In the genomic region with DNA sequence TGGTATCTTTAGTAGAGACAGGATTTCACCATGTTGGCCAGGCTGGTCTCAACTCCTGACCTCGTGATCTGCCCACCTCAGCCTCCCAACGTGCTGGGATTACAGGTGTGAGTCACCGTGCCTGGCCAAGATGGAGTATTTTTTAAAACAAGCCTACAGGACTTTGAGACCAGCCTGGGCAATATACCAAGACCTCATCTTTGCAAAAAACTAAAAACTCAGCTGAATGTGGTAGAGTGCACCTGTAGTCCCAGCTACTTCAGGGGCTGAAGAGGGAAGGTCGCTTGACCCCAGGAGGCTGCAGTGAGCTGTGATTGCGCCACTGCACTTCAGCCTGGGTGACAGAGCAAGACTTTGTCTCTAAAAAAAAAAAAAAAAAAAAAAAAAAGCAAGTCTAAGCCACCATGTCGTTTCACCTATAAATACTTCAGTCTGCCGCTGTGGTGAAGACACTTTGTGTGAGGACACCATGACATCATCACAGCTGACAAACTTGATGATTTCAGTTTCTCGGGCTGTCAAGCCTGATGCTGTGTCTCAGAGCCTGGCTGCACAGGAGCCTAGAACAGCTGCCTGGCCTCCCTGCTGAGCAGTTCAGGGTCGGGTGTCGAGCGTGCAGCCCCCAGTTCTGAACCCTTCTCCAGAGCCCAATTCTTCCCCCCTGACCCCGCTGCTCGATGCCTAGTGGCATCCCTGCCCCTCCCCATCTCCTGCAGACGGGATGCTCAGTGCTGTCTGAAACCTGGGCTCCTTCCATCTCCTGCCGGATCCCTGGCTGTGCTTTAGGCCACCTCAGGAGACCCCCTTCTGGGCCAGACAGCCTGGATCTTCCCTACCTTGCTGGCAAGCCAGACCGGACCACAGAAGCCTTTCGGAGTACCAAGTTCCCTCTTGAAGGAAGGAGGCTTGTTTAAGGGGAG, we compare ENCODE assay signal across 9 cellular contexts.
A peak's percentile ranks its signal among the peaks of the same experiment; 100 is the strongest.
DNase-seq lines count a peak whose midpoint lies in the region; ATAC-seq and TF ChIP-seq lines count a peak whose summit lies in the region.
"Had no signal": no experiment of that assay in that cellular context is flagged by ENCODE, and none has a peak within 500 bp of the region (broad histone marks: within the 10 kb centered on the region; RNA-seq: fewer than 3 reads in every experiment).

No MANE protein-coding gene starts in this region.

- no peaks in the 10 kb centered on the region for H3K36me3 ChIP-seq in aorta (ENCODE audit: control insufficient read depth in 1 of 2, insufficient read depth in 2 of 2, low read length in 1 of 2)

- H3K36me3 Mint-ChIP-seq in glutamatergic neuron (ENCODE audit: unreplicated experiment) = peaks cover 6% of the 10 kb centered on the region

- peak; percentile 36 for ATAC-seq in aorta (ENCODE audit: low FRiP score)

- H3K4me1 ChIP-seq in aorta (ENCODE audit: control insufficient read depth in 1 of 2, insufficient read depth in 2 of 2, low read length in 2 of 2) = no peaks in the 10 kb centered on the region

- H3K4me3 ChIP-seq in NB4 (ENCODE audit: low read depth, low read length) (no peak overlapping the region), aorta (ENCODE audit: low read length in 2 of 2) (no peak overlapping the region)

- DNase-seq in stimulated activated CD4-positive, alpha-beta T cell treated with anti-CD3 and anti-CD28 coated beads, Interleukin-1b, Interleukin-23, amount 100 ng/mL, for 48 hours = peak; percentile 28
- no peak for DNase-seq in stimulated activated CD4-positive, alpha-beta T cell treated with anti-CD3 and anti-CD28 coated beads, Interleukin-4, amount 100 ng/mL, for 24 hours
- DNase-seq in NB4 (ENCODE audit: low read depth) (peak; percentile 53), glutamatergic neuron (no peak), aorta (no peak), foreskin melanocyte (no peak), GF-D8 (lab: John Stamatoyannopoulos, UW) (no peak), AG08395 (ENCODE audit: low spot score) (no peak)
- DNase-seq: NCI-H1436 had no signal

- no peak overlapping the region for H3K27ac ChIP-seq in aorta (ENCODE audit: low read depth in 1 of 2, low read length in 2 of 2)

- peak overlapping the region; percentile 38 for H3K4me3 Mint-ChIP-seq in glutamatergic neuron (ENCODE audit: unreplicated experiment)

- peaks cover 21% of the 10 kb centered on the region for H3K4me1 Mint-ChIP-seq in glutamatergic neuron (ENCODE audit: low read depth, unreplicated experiment)

- no peak overlapping the region for H3K27ac Mint-ChIP-seq in glutamatergic neuron (ENCODE audit: unreplicated experiment)

- no peak for TF ChIP-seq POLR2A in NB4 (IDR thresholded peaks at IDR 0.05; ENCODE audit: extremely low read depth, insufficient read length)

- H3K27me3 ChIP-seq in aorta (ENCODE audit: control insufficient read depth in 1 of 2, insufficient read depth in 2 of 2, low read length in 1 of 2) = no peaks in the 10 kb centered on the region

- intact Hi-C loops in aorta (cut with DNase I) = no loop called here

- TF ChIP-seq CTCF in NB4 (IDR thresholded peaks at IDR 0.05; ENCODE audit: low read depth, low read length) = no peak
- TF ChIP-seq CTCF in glutamatergic neuron (IDR thresholded peaks at IDR 0.05; ENCODE audit: partially characterized antibody, unreplicated experiment) = no peak

- peaks cover 4% of the 10 kb centered on the region for H3K9me3 Mint-ChIP-seq in glutamatergic neuron (ENCODE audit: unreplicated experiment)

- peaks cover 2% of the 10 kb centered on the region for H3K27me3 Mint-ChIP-seq in glutamatergic neuron (ENCODE audit: unreplicated experiment)

- no peaks in the 10 kb centered on the region for H3K9me3 ChIP-seq in aorta (ENCODE audit: control insufficient read depth, low read length)

- WGBS in aorta, 2 donors = 66 to 72% methylated on average over 17 of the region's 17 CpGs

Comparison
In these comparisons a context has a peak if more than half of its experiments do, and no peak if none do; other contexts are left out.
1. DNase-seq: peak in stimulated activated CD4-positive, alpha-beta T cell treated with anti-CD3 and anti-CD28 coated beads, Interleukin-1b, Interleukin-23, amount 100 ng/mL, for 48 hours (single experiment) and NB4 (single experiment); none in stimulated activated CD4-positive, alpha-beta T cell treated with anti-CD3 and anti-CD28 coated beads, Interleukin-4, amount 100 ng/mL, for 24 hours (single experiment), glutamatergic neuron (single experiment), aorta (0 of 2), foreskin melanocyte (single experiment), GF-D8 (single experiment) and AG08395 (single experiment).